9 cellular contexts compared by ENCODE assay signal in the genomic region with DNA sequence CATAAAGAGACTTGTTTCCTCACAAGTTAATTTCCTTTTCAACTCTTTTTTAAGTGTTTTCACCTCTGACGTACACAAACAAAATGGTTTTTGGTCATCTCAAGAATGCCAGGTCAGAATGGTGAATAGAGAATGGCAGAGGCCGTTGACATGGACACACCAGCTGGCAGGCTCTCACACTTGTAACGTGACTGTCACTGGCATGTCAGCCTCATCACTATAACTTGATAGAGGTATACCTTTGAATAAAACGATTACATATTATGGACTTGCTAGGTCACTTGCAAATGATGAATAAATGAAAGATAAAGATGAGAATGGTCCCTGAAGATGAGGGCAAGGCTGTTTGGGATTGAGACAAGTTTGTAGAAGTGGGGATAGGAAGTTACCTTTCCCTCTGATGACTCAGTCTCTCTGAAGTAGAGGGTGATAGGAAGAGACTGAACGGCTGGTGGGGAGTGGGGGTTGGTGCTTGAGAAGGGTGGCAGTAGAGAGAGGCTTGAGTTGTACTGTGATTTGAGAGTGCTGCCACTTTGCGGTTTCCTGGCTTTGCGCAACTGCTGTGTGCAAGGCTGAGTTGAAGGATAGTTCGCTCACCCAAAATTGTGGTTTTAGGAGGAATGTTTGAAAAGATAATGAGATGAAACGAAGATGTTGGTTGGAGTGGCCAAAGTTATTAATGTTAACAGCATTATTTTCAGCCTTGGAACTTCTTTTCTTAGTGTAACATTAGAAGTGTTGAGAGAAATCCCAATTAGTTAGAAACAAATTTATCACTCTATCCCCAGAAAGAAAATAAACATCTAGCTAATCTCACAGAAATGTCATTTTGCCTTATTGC. TPM values are rescaled to one million over a fixed set of nuclear protein-coding genes. Genes with fewer than 3 reads are reported as not detected.
DNase-seq lines count a peak whose midpoint lies in the region; ATAC-seq and TF ChIP-seq lines count a peak whose summit lies in the region.
"Had no signal": no experiment of that assay in that cellular context is flagged by ENCODE, and none has a peak within 500 bp of the region (broad histone marks: within the 10 kb centered on the region; RNA-seq: fewer than 3 reads in every experiment).

No MANE protein-coding gene starts in this region.

- H3K9ac ChIP-seq in HCT116 (ENCODE audit: low read length), result no peak overlapping the region

- H3K4me1 ChIP-seq in HCT116 (ENCODE audit: control insufficient read depth in 1 of 2, insufficient read depth in 2 of 2, low read length in 2 of 2), result peaks cover 7 to 16% of the 10 kb centered on the region in 2 experiments; a peak in 3 of 4 replicates

- no peaks in the 10 kb centered on the region for H3K9me2 ChIP-seq in HCT116 (ENCODE audit: insufficient read depth)

- H3K27me3 ChIP-seq in HCT116 (ENCODE audit: insufficient read depth, low read length), result no peaks in the 10 kb centered on the region
- H3K27me3 ChIP-seq in brain microvascular endothelial cell (replicated peaks), result no peaks in the 10 kb centered on the region
- H3K27me3 ChIP-seq: heart right ventricle had no signal

- DNase-seq in HCT116 (ENCODE audit: low read depth, low spot score), result no peak
- peak in 3 of 5 experiments; percentile 30 to 85 (median 46) for DNase-seq in T-helper 2 cell
- peak; percentile 35 for DNase-seq in brain microvascular endothelial cell
- DNase-seq in stimulated activated CD4-positive, alpha-beta T cell treated with anti-CD3 and anti-CD28 coated beads, TNF-alpha, amount 100 ng/mL, for 24 hours (ENCODE audit: low read depth in 3 of 3), result peak in 2 of 3 experiments; percentile 11 to 45
- DNase-seq in COLO668 (lab: John Stamatoyannopoulos, UW; ENCODE audit: unreplicated experiment), result no peak
- no peak for DNase-seq in NCI-H82 (lab: John Stamatoyannopoulos, UW)
- no peak for DNase-seq in NCI-H128 (lab: John Stamatoyannopoulos, UW; ENCODE audit: unreplicated experiment)
- DNase-seq: heart right ventricle had no signal

- in situ Hi-C loops in brain microvascular endothelial cell (cut with HindIII; ENCODE audit: low pct_ligation_motif_present, low sequenced_read_pairs), result no loop called here

- TF ChIP-seq POLR2A in HCT116 (IDR thresholded peaks at IDR 0.05; ENCODE audit: borderline replicate concordance, extremely low read depth, insufficient read depth, insufficient read length), result no peak

- TF ChIP-seq CTCF in HCT116 (IDR thresholded peaks at IDR 0.05 in 2 of 3, conservative IDR thresholded peaks at IDR 0.05 in 1 of 3; ENCODE audit: borderline replicate concordance in 1 of 3, insufficient read depth in 1 of 3, low read depth in 2 of 3, low read length in 2 of 3) (0 out of 6 replicates have a peak, but pooled peaks of 1 of the 3 experiments have one; percentile 8), brain microvascular endothelial cell (IDR thresholded peaks at IDR 0.05; ENCODE audit: low read depth, low read length, missing control alignments) (peak; percentile 12)

- no TSS peak for BruUV-seq in HCT116 (replicated peaks; lab: Mats Ljungman, UMichigan)

- peaks cover 15% of the 10 kb centered on the region for H3K79me2 ChIP-seq in HCT116 (ENCODE audit: insufficient read depth, low read length)

- H2AFZ ChIP-seq in HCT116 (ENCODE audit: low read depth, low read length, poor library complexity, severe bottlenecking), result no peak overlapping the region

- no peak overlapping the region for H3K27ac ChIP-seq in HCT116 (ENCODE audit: low read depth, low read length)
- H3K27ac ChIP-seq in brain microvascular endothelial cell, result no peak overlapping the region
- H3K27ac ChIP-seq: heart right ventricle had no signal

- H3K4me2 ChIP-seq in HCT116 (ENCODE audit: low read length), result peak overlapping the region; percentile 47; the same call in 1 of the 2 replicates

- no peak overlapping the region for H3K4me3 ChIP-seq in HCT116 (replicated peaks in 1 of 2; ENCODE audit: low read depth in 1 of 2, low read length in 2 of 2)
- no peak overlapping the region for H3K4me3 ChIP-seq in brain microvascular endothelial cell (ENCODE audit: low read depth, low read length)
- H3K4me3 ChIP-seq: heart right ventricle had no signal

- POLR2A ChIA-PET in HCT116 (lab: Charles Lee), result no interaction called here

- peak; percentile 99 for ATAC-seq in HCT116
- no peak for ATAC-seq in GM19351 (IDR thresholded peaks at IDR 0.05; ENCODE audit: unreplicated experiment)

- CTCF ChIA-PET in HCT116 (lab: Charles Lee), result no interaction called here

- H3K36me3 ChIP-seq in HCT116 (ENCODE audit: control insufficient read depth in 1 of 2, insufficient read depth in 2 of 2, low read length in 2 of 2), result peaks cover 3% of the 10 kb centered on the region in 2 experiments; a peak in 1 of 4 replicates
- peaks cover 13% of the 10 kb centered on the region for H3K36me3 ChIP-seq in brain microvascular endothelial cell (replicated peaks)

- TF ChIP-seq RAD21 in HCT116 (IDR thresholded peaks at IDR 0.05; ENCODE audit: low read depth), result no peak

- intact Hi-C loops in HCT116 (cut with micrococcal nuclease), result no loop called here

- RAD21 ChIA-PET in HCT116 (lab: Charles Lee; ENCODE audit: low non-redundant PET in 1 of 2, low total read pairs in 2 of 2, uncharacterized antibody in 2 of 2, unreplicated experiment in 2 of 2), result no interaction called here

- no peaks in the 10 kb centered on the region for H3K9me3 ChIP-seq in HCT116 (ENCODE audit: control insufficient read depth in 1 of 2, insufficient read depth in 1 of 2, low read depth in 1 of 2, low read length in 2 of 2)
- H3K9me3 ChIP-seq: heart right ventricle had no signal

- no peaks in the 10 kb centered on the region for H4K20me1 ChIP-seq in HCT116 (ENCODE audit: insufficient read depth)

TF ChIP-seq in HCT116, 20 proteins besides CTCF, POLR2A, EP300 and RAD21:
- TF ChIP-seq FOSL1 (IDR thresholded peaks at IDR 0.05; ENCODE audit: low read depth) (peak; percentile 33; the same call in 1 of the 2 replicates), JUND (IDR thresholded peaks at IDR 0.05) (0 out of 2 replicates have a peak, but pooled peaks have one; percentile 12), CBX3 (IDR thresholded peaks at IDR 0.05; ENCODE audit: low read depth) (0 out of 2 replicates have a peak, but pooled peaks have one; percentile 50), CEBPB (IDR thresholded peaks at IDR 0.05; ENCODE audit: low read depth) (peak; percentile 87), ELF1 (IDR thresholded peaks at IDR 0.05; ENCODE audit: borderline replicate concordance, low read depth) (no peak), ZBTB33 (IDR thresholded peaks at IDR 0.05; ENCODE audit: extremely low read depth, insufficient replicate concordance, low read length) (no peak)

RNA-seq across cellular contexts. Expression of gene TBPL1, which starts 30.3 kb away (rescaled TPM):
- total RNA-seq in HCT116 (2021; ENCODE audit: unreplicated experiment), result 34.9 TPM
- polyA plus RNA-seq in HCT116 (2012), result 15.8 and 21.9 TPM in 2 replicates

Comparison
In these comparisons a context has a peak if more than half of its experiments do, and no peak if none do; other contexts are left out.
1. DNase-seq: peak in T-helper 2 cell (3 of 5), brain microvascular endothelial cell (single experiment) and stimulated activated CD4-positive, alpha-beta T cell treated with anti-CD3 and anti-CD28 coated beads, TNF-alpha, amount 100 ng/mL, for 24 hours (2 of 3); none in HCT116 (single experiment), COLO668 (single experiment), NCI-H82 (single experiment) and NCI-H128 (single experiment).